Comparison of ENCODE assay signal across 8 cellular contexts in genomic region chr20:51306521-51307358, GRCh38.
A peak's percentile ranks its signal among the peaks of the same experiment; 100 is the strongest.
DNase-seq lines count a peak whose midpoint lies in the region; ATAC-seq and TF ChIP-seq lines count a peak whose summit lies in the region.

No MANE protein-coding gene starts in this region.

- H3K4me2 ChIP-seq in KMS-11 (0 out of 2 replicates have a peak overlapping the region, but pooled peaks have one; percentile 15), parathyroid adenoma (ENCODE audit: low read length) (no peak overlapping the region)

- H2AFZ ChIP-seq in KMS-11 (ENCODE audit: low read depth) (peak overlapping the region; percentile 70), parathyroid adenoma (peak overlapping the region; percentile 52)

- H3K36me3 ChIP-seq in KMS-11 (ENCODE audit: insufficient read depth) (no peaks in the 10 kb centered on the region), SJCRH30 (no peaks in the 10 kb centered on the region), gastroesophageal sphincter (no peaks in the 10 kb centered on the region), parathyroid adenoma (ENCODE audit: control insufficient read depth, insufficient read depth, low read length) (no peaks in the 10 kb centered on the region), upper lobe of left lung (no peaks in the 10 kb centered on the region)

- TF ChIP-seq CTCF in KMS-11 (conservative IDR thresholded peaks at IDR 0.05; ENCODE audit: low read depth, low read length): peak; percentile 91
- TF ChIP-seq CTCF in gastroesophageal sphincter (IDR thresholded peaks at IDR 0.05): peak; percentile 74 to 94 (median 88)
- peak; percentile 93 for TF ChIP-seq CTCF in parathyroid adenoma (IDR thresholded peaks at IDR 0.05)
- TF ChIP-seq CTCF in upper lobe of left lung (IDR thresholded peaks at IDR 0.05): peak; percentile 73 to 94 (median 84)

- H3K27me3 ChIP-seq in KMS-11 (ENCODE audit: insufficient read depth, low read depth) (no peaks in the 10 kb centered on the region), SJCRH30 (no peaks in the 10 kb centered on the region), gastroesophageal sphincter (peaks cover 34% of the 10 kb centered on the region), parathyroid adenoma (ENCODE audit: control insufficient read depth, insufficient read depth, low read length) (no peaks in the 10 kb centered on the region), upper lobe of left lung (no peaks in the 10 kb centered on the region)

- no peak overlapping the region for H3K27ac ChIP-seq in KMS-11
- no peak overlapping the region for H3K27ac ChIP-seq in SJCRH30
- no peak overlapping the region for H3K27ac ChIP-seq in gastroesophageal sphincter
- H3K27ac ChIP-seq in parathyroid adenoma: no peak overlapping the region
- H3K27ac ChIP-seq in upper lobe of left lung: no peak overlapping the region

- no peak overlapping the region for H3K4me3 ChIP-seq in KMS-11 (IDR thresholded peaks at IDR 0.05; ENCODE audit: insufficient read depth, low read depth, low read length)
- no peak overlapping the region for H3K4me3 ChIP-seq in SJCRH30
- no peak overlapping the region for H3K4me3 ChIP-seq in gastroesophageal sphincter
- no peak overlapping the region for H3K4me3 ChIP-seq in parathyroid adenoma (ENCODE audit: low read depth, low read length)
- H3K4me3 ChIP-seq in upper lobe of left lung: no peak overlapping the region

- H4K20me1 ChIP-seq in KMS-11 (ENCODE audit: insufficient read depth): no peaks in the 10 kb centered on the region

- 35 to 74% methylated on average over 4 to 7 of the region's 29 CpGs for WGBS in gastroesophageal sphincter (ENCODE audit: low coverage in 1 of 2), 2 donors
- WGBS in upper lobe of left lung, 2 donors: 32 to 36% methylated on average over 11 to 29 of the region's 29 CpGs

- TF ChIP-seq POLR2A in gastroesophageal sphincter (IDR thresholded peaks at IDR 0.05) (no peak), upper lobe of left lung (IDR thresholded peaks at IDR 0.05) (no peak)

- no peaks in the 10 kb centered on the region for H3K4me1 ChIP-seq in KMS-11 (ENCODE audit: low read depth, poor library complexity, severe bottlenecking)
- peaks cover 20% of the 10 kb centered on the region for H3K4me1 ChIP-seq in SJCRH30
- H3K4me1 ChIP-seq in gastroesophageal sphincter: peaks cover 0 to 7% (median 0%) of the 10 kb centered on the region in 3 donors
- H3K4me1 ChIP-seq in parathyroid adenoma: peaks cover 3% of the 10 kb centered on the region
- H3K4me1 ChIP-seq in upper lobe of left lung: peaks cover 0 to 6% (median 2%) of the 10 kb centered on the region in 4 donors

- peak; percentile 69 for ATAC-seq in GM18502 (IDR thresholded peaks at IDR 0.05; ENCODE audit: poor library complexity, unreplicated experiment)
- ATAC-seq in gastroesophageal sphincter: peak; percentile 86
- ATAC-seq in upper lobe of left lung (ENCODE audit: low FRiP score in 2 of 2): peak; percentile 82 to 88

- no peak for TF ChIP-seq EP300 in gastroesophageal sphincter (IDR thresholded peaks at IDR 0.05)
- TF ChIP-seq EP300 in upper lobe of left lung (IDR thresholded peaks at IDR 0.05): no peak

- H3K9ac ChIP-seq in KMS-11: no peak overlapping the region
- no peak overlapping the region for H3K9ac ChIP-seq in parathyroid adenoma

- H3K79me2 ChIP-seq in KMS-11 (ENCODE audit: insufficient read depth, low read depth) (no peaks in the 10 kb centered on the region), parathyroid adenoma (no peaks in the 10 kb centered on the region)

- peak; percentile 91 for DNase-seq in 8988T
- peak; percentile 84 to 95 for DNase-seq in SJCRH30
- DNase-seq in activated effector memory CD4-positive, alpha-beta T cell treated with anti-CD3 and anti-CD28 coated beads, Interleukin-2, amount 50 U/mL, for 16 hours: peak; percentile 88
- DNase-seq in upper lobe of left lung: peak; percentile 70 to 84

- H3K9me3 ChIP-seq in SJCRH30 (replicated peaks) (peaks cover under 1% of the 10 kb centered on the region; the same call in 1 of the 2 replicates), gastroesophageal sphincter (no peaks in the 10 kb centered on the region), parathyroid adenoma (ENCODE audit: control insufficient read depth, low read length) (no peaks in the 10 kb centered on the region), upper lobe of left lung (no peaks in the 10 kb centered on the region)
